In genomic region chr5:129410488-129410887, GRCh38 we compare ENCODE assay signal across 31 cellular contexts. TPM values are rescaled to one million over a fixed set of nuclear protein-coding genes. Genes with fewer than 3 reads are reported as not detected.
DNase-seq lines count a peak whose midpoint lies in the region; ATAC-seq and TF ChIP-seq lines count a peak whose summit lies in the region.
"Had no signal": no experiment of that assay in that cellular context is flagged by ENCODE, and none has a peak within 500 bp of the region (broad histone marks: within the 10 kb centered on the region; RNA-seq: fewer than 3 reads in every experiment).

No MANE protein-coding gene starts in this region.

- H3K9me3 ChIP-seq in Caco-2 (no peaks in the 10 kb centered on the region; the same call in 1 of the 2 replicates), IMR-90 (ENCODE audit: control insufficient read depth, insufficient read depth, low read length) (no peaks in the 10 kb centered on the region)
- H3K9me3 ChIP-seq: ascending aorta, esophagus squamous epithelium, gastrocnemius medialis, thoracic aorta, vagina had no signal

- H3K27me3 Mint-ChIP-seq in Caco-2 (ENCODE audit: insufficient read depth, unreplicated experiment) = peaks cover 2% of the 10 kb centered on the region
- H3K27me3 Mint-ChIP-seq: activated CD4-positive, alpha-beta memory T cell treated with anti-CD3 and anti-CD28 coated beads for 36 hours; activated naive CD8-positive, alpha-beta T cell treated with anti-CD3 and anti-CD28 coated beads for 36 hours; activated T-helper 17 cell treated with anti-CD3 and anti-CD28 coated beads, Interleukin-2, amount 50 U/mL, for 72 hours; dendritic cell treated with granulocyte-macrophage colony-stimulating factor and Interleukin-4, amounts not matched to agents 40 ng/mL and 50 ng/mL, for 4 days; stimulated activated naive CD8-positive, alpha-beta T cell treated with anti-CD3 and anti-CD28 coated beads, Interleukin-15, Interleukin-2, amounts not matched to agents 100 ng/mL and 50 ng/mL, for 24 hours had no signal

- no peak overlapping the region for H3K23ac ChIP-seq in IMR-90 (ENCODE audit: low read depth, low read length)
- H3K23ac ChIP-seq in mesendoderm (ENCODE audit: low read length) = no peak overlapping the region

- no peak overlapping the region for H2BK20ac ChIP-seq in IMR-90 (ENCODE audit: low read depth, low read length)

- no peak overlapping the region for H3K18ac ChIP-seq in IMR-90 (ENCODE audit: low read depth, low read length)
- no peak overlapping the region for H3K18ac ChIP-seq in mesendoderm (ENCODE audit: low read length)

- H3K4me3 ChIP-seq in Caco-2 (ENCODE audit: low read depth, low read length) = no peak overlapping the region
- no peak overlapping the region for H3K4me3 ChIP-seq in IMR-90 (ENCODE audit: insufficient read depth, low read depth, low read length)
- H3K4me3 ChIP-seq in mesendoderm (ENCODE audit: low read length) = no peak overlapping the region
- H3K4me3 ChIP-seq: ascending aorta, esophagus squamous epithelium, gastrocnemius medialis, hepatocyte, left ventricle myocardium inferior, thoracic aorta, vagina had no signal

- H3K4me3 Mint-ChIP-seq in Caco-2 (ENCODE audit: unreplicated experiment) = no peak overlapping the region
- H3K4me3 Mint-ChIP-seq: activated CD4-positive, alpha-beta memory T cell treated with anti-CD3 and anti-CD28 coated beads for 36 hours; activated naive CD8-positive, alpha-beta T cell treated with anti-CD3 and anti-CD28 coated beads for 36 hours; activated T-helper 17 cell treated with anti-CD3 and anti-CD28 coated beads, Interleukin-2, amount 50 U/mL, for 72 hours; dendritic cell treated with granulocyte-macrophage colony-stimulating factor and Interleukin-4, amounts not matched to agents 40 ng/mL and 50 ng/mL, for 4 days; naive thymus-derived CD4-positive, alpha-beta T cell; stimulated activated naive CD8-positive, alpha-beta T cell treated with anti-CD3 and anti-CD28 coated beads, Interleukin-15, Interleukin-2, amounts not matched to agents 100 ng/mL and 50 ng/mL, for 24 hours had no signal

- H3K27me3 ChIP-seq in Caco-2 (replicated peaks; ENCODE audit: control insufficient read depth, insufficient read depth, low read length) = no peaks in the 10 kb centered on the region
- H3K27me3 ChIP-seq in IMR-90 (ENCODE audit: control insufficient read depth, insufficient read depth, low read length) = no peaks in the 10 kb centered on the region
- no peaks in the 10 kb centered on the region for H3K27me3 ChIP-seq in mesendoderm (ENCODE audit: insufficient read depth, low read length, poor library complexity)
- H3K27me3 ChIP-seq: ascending aorta, esophagus squamous epithelium, gastrocnemius medialis, hepatocyte, vagina had no signal

- no peak overlapping the region for H3K14ac ChIP-seq in IMR-90 (replicated peaks; ENCODE audit: low read depth, low read length)

- POLR2A ChIA-PET in Caco-2 (lab: Charles Lee) = no interaction called here
- POLR2A ChIA-PET in IMR-90 (lab: Charles Lee; ENCODE audit: unreplicated experiment) = no interaction called here

- H3K4me1 Mint-ChIP-seq in Caco-2 (ENCODE audit: low read depth, unreplicated experiment) = peaks cover 18% of the 10 kb centered on the region
- H3K4me1 Mint-ChIP-seq: activated naive CD8-positive, alpha-beta T cell treated with anti-CD3 and anti-CD28 coated beads for 36 hours; activated T-helper 17 cell treated with anti-CD3 and anti-CD28 coated beads, Interleukin-2, amount 50 U/mL, for 72 hours; naive thymus-derived CD4-positive, alpha-beta T cell had no signal

- no CpG with 5 or more reads among the region's 5 CpGs for WGBS in IMR-90 (ENCODE audit: extremely low coverage in 2 of 2, insufficient read length in 1 of 2), 2 experiments
- WGBS in mesendoderm (ENCODE audit: extremely low coverage, insufficient coverage, low lambda C conversion rate) = no CpG with 5 or more reads among the region's 5 CpGs

- no peaks in the 10 kb centered on the region for H4K20me1 ChIP-seq in IMR-90 (ENCODE audit: insufficient read depth, low read length)

- H4K8ac ChIP-seq in IMR-90 (ENCODE audit: low read depth in 2 of 2, low read length in 2 of 2) (no peak overlapping the region), mesendoderm (ENCODE audit: low read depth, low read length) (no peak overlapping the region)

- H3K56ac ChIP-seq in IMR-90 (ENCODE audit: extremely low read depth, insufficient read depth, low read length) (no peak overlapping the region), mesendoderm (ENCODE audit: low read length) (no peak overlapping the region)

- no peak overlapping the region for H2AFZ ChIP-seq in IMR-90 (replicated peaks; ENCODE audit: low read length, poor library complexity)
- H2AFZ ChIP-seq: hepatocyte had no signal

- H2AK5ac ChIP-seq in IMR-90 (ENCODE audit: low read depth, low read length) (no peak overlapping the region), mesendoderm (ENCODE audit: low read length) (no peak overlapping the region)

- in situ Hi-C loops in IMR-90 (cut with MboI; ENCODE audit: low sequenced_read_pairs) = no loop called here

- H4K91ac ChIP-seq in IMR-90 (ENCODE audit: insufficient read depth, low read depth, low read length) = no peak overlapping the region

- H3K27ac Mint-ChIP-seq in Caco-2 (ENCODE audit: unreplicated experiment) = no peak overlapping the region
- H3K27ac Mint-ChIP-seq: activated CD4-positive, alpha-beta memory T cell treated with anti-CD3 and anti-CD28 coated beads for 36 hours; activated naive CD8-positive, alpha-beta T cell treated with anti-CD3 and anti-CD28 coated beads for 36 hours; activated T-helper 17 cell treated with anti-CD3 and anti-CD28 coated beads, Interleukin-2, amount 50 U/mL, for 72 hours; dendritic cell treated with granulocyte-macrophage colony-stimulating factor and Interleukin-4, amounts not matched to agents 40 ng/mL and 50 ng/mL, for 4 days; naive thymus-derived CD4-positive, alpha-beta T cell; stimulated activated naive CD8-positive, alpha-beta T cell treated with anti-CD3 and anti-CD28 coated beads, Interleukin-15, Interleukin-2, amounts not matched to agents 100 ng/mL and 50 ng/mL, for 24 hours had no signal

- TF ChIP-seq POLR2A in IMR-90 (IDR thresholded peaks at IDR 0.05; ENCODE audit: low read depth, low read length) = no peak

- CTCF ChIA-PET in Caco-2 (lab: Charles Lee) (no interaction called here), IMR-90 (lab: Yijun Ruan, JAX) (interaction anchor here (0.6 to 1.5 kb wide), 2 partner anchors 9 to 11 kb away, joined by 3 to 8 read pairs; no protein-coding TSS in a partner anchor)

- H3K9me3 Mint-ChIP-seq in Caco-2 (ENCODE audit: unreplicated experiment) = peaks cover 18% of the 10 kb centered on the region

- intact Hi-C loops in Caco-2 (cut with micrococcal nuclease; ENCODE audit: unreplicated experiment) = loop anchor here (5.0 kb wide), 1 partner anchor 52 kb away; the partner anchor contains the start of gene ADAMTS19
- intact Hi-C loops in IMR-90 (cut with micrococcal nuclease) = no loop called here

- H2AK9ac ChIP-seq in IMR-90 (replicated peaks; ENCODE audit: low read depth, low read length, poor library complexity) = no peak overlapping the region

- H3K79me2 ChIP-seq in mesendoderm (ENCODE audit: control insufficient read depth, insufficient read depth, low read length) = no peaks in the 10 kb centered on the region
- H3K79me2 ChIP-seq: hepatocyte had no signal

- H3K4me2 ChIP-seq in IMR-90 (ENCODE audit: low read depth, low read length) (peak overlapping the region; percentile 50; the same call in 1 of the 2 replicates), mesendoderm (ENCODE audit: low read length) (no peak overlapping the region)
- H3K4me2 ChIP-seq: hepatocyte had no signal

- H3K36me3 ChIP-seq in Caco-2 (ENCODE audit: control insufficient read depth, insufficient read depth, low read length) (no peaks in the 10 kb centered on the region), IMR-90 (ENCODE audit: control insufficient read depth, insufficient read depth, low read length) (no peaks in the 10 kb centered on the region), mesendoderm (ENCODE audit: control insufficient read depth, insufficient read depth, low read length) (no peaks in the 10 kb centered on the region)
- H3K36me3 ChIP-seq: ascending aorta, esophagus squamous epithelium, gastrocnemius medialis, left ventricle myocardium inferior, thoracic aorta, vagina had no signal

- dilution Hi-C loops in IMR-90 (cut with HindIII; ENCODE audit: low sequenced_read_pairs, unreplicated experiment) = no loop called here

- DNase-seq in Caco-2 (peak; percentile 8 to 39), IMR-90 (no peak), astrocyte of the hippocampus (ENCODE audit: low read depth, low spot score) (peak; percentile 5), mesendoderm (peak; percentile 95), NCI-H1694 treated with DMSO at 0.1 percent for 48 hours (lab: John Stamatoyannopoulos, UW) (no peak), SKM-1 treated with dmso at 0.1 percent for 144 hours (lab: John Stamatoyannopoulos, UW; ENCODE audit: unreplicated experiment) (no peak)
- DNase-seq: activated CD4-positive, alpha-beta memory T cell treated with anti-CD3 and anti-CD28 coated beads for 36 hours; activated CD8-positive, alpha-beta memory T cell treated with anti-CD3 and anti-CD28 coated beads, Interleukin-2, amount 50 U/mL, for 48 hours; activated naive CD8-positive, alpha-beta T cell treated with anti-CD3 and anti-CD28 coated beads for 36 hours; esophagus squamous epithelium; gastrocnemius medialis; GOT3; left ventricle myocardium inferior; MV-4-11; naive thymus-derived CD4-positive, alpha-beta T cell; NCI-H1436 treated with DMSO at 0.1 percent for 48 hours; NCI-H526 treated with DMSO at 0.1 percent for 48 hours; T-helper 1 cell had no signal

- no peak overlapping the region for H3K27ac ChIP-seq in IMR-90 (ENCODE audit: insufficient read depth, low read length)
- H3K27ac ChIP-seq in mesendoderm (ENCODE audit: low read depth, low read length) = no peak overlapping the region
- H3K27ac ChIP-seq: ascending aorta, esophagus squamous epithelium, gastrocnemius medialis, hepatocyte, left ventricle myocardium inferior, thoracic aorta, vagina had no signal

- no peaks in the 10 kb centered on the region for H3K9me1 ChIP-seq in IMR-90 (ENCODE audit: insufficient read depth, low read length)

- H2BK15ac ChIP-seq in IMR-90 (ENCODE audit: low read depth, low read length) (no peak overlapping the region), mesendoderm (replicated peaks; ENCODE audit: low read depth) (no peak overlapping the region)

- H4K5ac ChIP-seq in IMR-90 (ENCODE audit: low read depth, low read length) (no peak overlapping the region), mesendoderm (ENCODE audit: low read length) (no peak overlapping the region)

- ATAC-seq in IMR-90 (ENCODE audit: low read depth) (peak; percentile 56), HG02840 (IDR thresholded peaks at IDR 0.05; ENCODE audit: low FRiP score, unreplicated experiment) (no peak), HG02588 (IDR thresholded peaks at IDR 0.05; ENCODE audit: unreplicated experiment) (no peak)
- ATAC-seq: activated CD4-positive, CD25-positive, alpha-beta regulatory T cell treated with anti-CD3 and anti-CD28 coated beads, Interleukin-2, amount 50 U/mL, for 24 hours; activated T-helper 17 cell treated with anti-CD3 and anti-CD28 coated beads, Interleukin-2, amount 50 U/mL, for 72 hours; gastrocnemius medialis; naive thymus-derived CD4-positive, alpha-beta T cell had no signal

- peaks cover 26% of the 10 kb centered on the region; the same call in 1 of the 2 replicates for H3K4me1 ChIP-seq in Caco-2
- H3K4me1 ChIP-seq in IMR-90 (ENCODE audit: control insufficient read depth, insufficient read depth, low read length) = peaks cover 2% of the 10 kb centered on the region; the same call in 1 of the 2 replicates
- peaks cover 2% of the 10 kb centered on the region for H3K4me1 ChIP-seq in mesendoderm (ENCODE audit: control insufficient read depth, low read depth, low read length)
- H3K4me1 ChIP-seq: ascending aorta, esophagus squamous epithelium, gastrocnemius medialis, left ventricle myocardium inferior, vagina had no signal

- TF ChIP-seq RAD21 in IMR-90 (IDR thresholded peaks at IDR 0.05; ENCODE audit: low read length) = no peak

- no peak overlapping the region for H3K9ac ChIP-seq in IMR-90 (ENCODE audit: low read depth, low read length)
- no peak overlapping the region for H3K9ac ChIP-seq in mesendoderm (ENCODE audit: low read length)

- BruUV-seq in Caco-2 (replicated peaks; lab: Mats Ljungman, UMichigan) (no TSS peak), IMR-90 (replicated peaks; lab: Mats Ljungman, UMichigan) (no TSS peak)

- no peak overlapping the region for H2BK120ac ChIP-seq in IMR-90 (ENCODE audit: low read depth, low read length)
- H2BK120ac ChIP-seq in mesendoderm (ENCODE audit: low read depth, low read length) = no peak overlapping the region

- H3K4ac ChIP-seq in IMR-90 (ENCODE audit: low read depth, low read length) (no peak overlapping the region), mesendoderm (ENCODE audit: low read depth, low read length) (no peak overlapping the region)

- H2BK5ac ChIP-seq in IMR-90 (ENCODE audit: low read depth, low read length, poor library complexity, severe bottlenecking) = no peak overlapping the region
- no peak overlapping the region for H2BK5ac ChIP-seq in mesendoderm (ENCODE audit: low read length)

- TF ChIP-seq CTCF in Caco-2 (IDR thresholded peaks at IDR 0.05; ENCODE audit: insufficient read depth in 1 of 2, low read depth in 1 of 2, low read length in 1 of 2, severe bottlenecking in 1 of 2, unreplicated experiment in 1 of 2) (no peak), IMR-90 (conservative IDR thresholded peaks at IDR 0.05; ENCODE audit: low read depth, low read length) (no peak)

- H3K36me3 Mint-ChIP-seq in Caco-2 (ENCODE audit: insufficient read depth, unreplicated experiment) = no peaks in the 10 kb centered on the region
- H3K36me3 Mint-ChIP-seq: activated CD4-positive, alpha-beta memory T cell treated with anti-CD3 and anti-CD28 coated beads for 36 hours; activated naive CD8-positive, alpha-beta T cell treated with anti-CD3 and anti-CD28 coated beads for 36 hours; naive thymus-derived CD4-positive, alpha-beta T cell had no signal

- H3K79me1 ChIP-seq in IMR-90 (ENCODE audit: low read depth in 1 of 2, low read length in 2 of 2) (no peaks in the 10 kb centered on the region), mesendoderm (ENCODE audit: low read length) (no peaks in the 10 kb centered on the region)

RNA-seq across cellular contexts. Expression of gene ADAMTS19, which starts 49.6 kb away (rescaled TPM):
- total RNA-seq in Caco-2 (2022) = 0.95 and 2.4 TPM in 2 replicates
- total RNA-seq in IMR-90 (2012; rRNA removed) = under 0.01 and 0.28 TPM in 2 replicates
- 0.11 and 0.17 TPM in 2 replicates for polyA plus RNA-seq in IMR-90 (2012; rRNA removed)
- 0.01 and 0.24 TPM in 2 replicates for polyA plus RNA-seq in IMR-90 (2012; cell fraction: cytosol; rRNA removed)
- 0.25 and 0.38 TPM in 2 replicates for polyA plus RNA-seq in IMR-90 (2012; cell fraction: nucleus; rRNA removed; ENCODE audit: low replicate concordance)
- 16.6 TPM for polyA plus RNA-seq in mesendoderm (2013, experiment 1 of 2)
- polyA plus RNA-seq in mesendoderm (2013, experiment 2 of 2) = 16.4 TPM
- total RNA-seq: A172; activated CD4-positive, alpha-beta memory T cell treated with anti-CD3 and anti-CD28 coated beads for 36 hours; activated naive CD8-positive, alpha-beta T cell treated with anti-CD3 and anti-CD28 coated beads for 36 hours; activated T-helper 17 cell treated with anti-CD3 and anti-CD28 coated beads, Interleukin-2, amount 50 U/mL, for 72 hours; LHCN-M2; mesenteric fat pad; naive thymus-derived CD4-positive, alpha-beta T cell had no signal
- polyA plus RNA-seq: naive thymus-derived CD4-positive, alpha-beta T cell had no signal

Comparison
In these comparisons a context has a peak if more than half of its experiments do, and no peak if none do; other contexts are left out.
1. DNase-seq: peak in Caco-2 (2 of 2), astrocyte of the hippocampus (single experiment) and mesendoderm (single experiment); none in IMR-90 (single experiment), NCI-H1694 treated with DMSO at 0.1 percent for 48 hours (single experiment) and SKM-1 treated with dmso at 0.1 percent for 144 hours (single experiment).